8 cellular contexts compared by ENCODE assay signal in genomic region chr4:105715692-105716278, GRCh38. TPM values are rescaled to one million over a fixed set of nuclear protein-coding genes. Genes with fewer than 3 reads are reported as not detected.
DNase-seq lines count a peak whose midpoint lies in the region; ATAC-seq and TF ChIP-seq lines count a peak whose summit lies in the region.

No MANE protein-coding gene starts in this region.

- no peak overlapping the region for H3K27ac Mint-ChIP-seq in neural progenitor cell

- H3K4me3 Mint-ChIP-seq in neural progenitor cell = no peak overlapping the region

- H3K27me3 Mint-ChIP-seq in neural progenitor cell (ENCODE audit: insufficient read depth, low read depth) = no peaks in the 10 kb centered on the region

- peaks cover 0 to 18% (median 0%) of the 10 kb centered on the region in 9 donors for H3K36me3 ChIP-seq in heart right ventricle
- no peaks in the 10 kb centered on the region for H3K36me3 ChIP-seq in neural progenitor cell

- peaks cover 65% of the 10 kb centered on the region for H3K79me2 ChIP-seq in neural progenitor cell (ENCODE audit: low read depth)

- peak overlapping the region in 2 of 10 donors; percentile 3 to 17 for H3K4me3 ChIP-seq in heart right ventricle
- H3K4me3 ChIP-seq in neural progenitor cell = no peak overlapping the region

- 47% methylated on average over 4 of the region's 4 CpGs for WGBS in heart right ventricle, 2 donors

- no peaks in the 10 kb centered on the region for H3K4me1 Mint-ChIP-seq in neural progenitor cell

- H3K4me1 ChIP-seq in heart right ventricle = peaks cover 0 to 20% (median 0%) of the 10 kb centered on the region in 9 donors
- peaks cover 5% of the 10 kb centered on the region for H3K4me1 ChIP-seq in neural progenitor cell

- H3K27me3 ChIP-seq in heart right ventricle (no peaks in the 10 kb centered on the region), neural progenitor cell (no peaks in the 10 kb centered on the region)

- H3K9me3 ChIP-seq in heart right ventricle (no peaks in the 10 kb centered on the region), neural progenitor cell (ENCODE audit: low read depth) (no peaks in the 10 kb centered on the region)

- H3K27ac ChIP-seq in heart right ventricle = no peak overlapping the region
- no peak overlapping the region for H3K27ac ChIP-seq in neural progenitor cell

- TF ChIP-seq CTCF in heart right ventricle (IDR thresholded peaks at IDR 0.05) = peak; percentile 31 to 77 (median 62)
- TF ChIP-seq CTCF in neural progenitor cell (IDR thresholded peaks at IDR 0.05) = peak; percentile 54

- peaks cover 11% of the 10 kb centered on the region for H3K36me3 Mint-ChIP-seq in neural progenitor cell

- no peaks in the 10 kb centered on the region for H3F3A ChIP-seq in neural progenitor cell (ENCODE audit: low read depth)

- H2AFZ ChIP-seq in neural progenitor cell (replicated peaks) = no peak overlapping the region

- no peaks in the 10 kb centered on the region for H3K9me3 Mint-ChIP-seq in neural progenitor cell

- ATAC-seq in heart right ventricle (peak in 1 of 8 donors; percentile 45), left ventricle myocardium superior (no peak), GM19035 (IDR thresholded peaks at IDR 0.05; ENCODE audit: unreplicated experiment) (no peak), GM19324 (IDR thresholded peaks at IDR 0.05; ENCODE audit: low FRiP score, unreplicated experiment) (no peak), GM21786 (IDR thresholded peaks at IDR 0.05; ENCODE audit: unreplicated experiment) (no peak)

- intact Hi-C loops in heart right ventricle (cut with DNase I) = loop anchor here in 4 of 10 donors (5.0 to 10.0 kb wide), 3 partner anchors 489 to 573 kb away; partner anchors contain the start of gene TET2 (in 1 of the 4)
- intact Hi-C loops in left ventricle myocardium superior (cut with micrococcal nuclease) = no loop called here

- no peak overlapping the region for H3K4me2 ChIP-seq in neural progenitor cell

- DNase-seq in heart right ventricle = no peak
- no peak for DNase-seq in left ventricle myocardium superior
- peak; percentile 31 for DNase-seq in NCI-H446 treated with DMSO at 0.1 percent for 48 hours (lab: John Stamatoyannopoulos, UW)
- peak; percentile 25 to 52 for DNase-seq in dermis microvascular lymphatic vessel endothelial cell (ENCODE audit: low read depth in 2 of 2)
- peak; percentile 6 for DNase-seq in neural progenitor cell (ENCODE audit: low spot score)

- no peaks in the 10 kb centered on the region for H4K20me1 ChIP-seq in neural progenitor cell (ENCODE audit: low read depth)

- H3K9ac ChIP-seq in neural progenitor cell = no peak overlapping the region

RNA-seq across cellular contexts. Expression of gene GSTCD, which starts 7.2 kb away (rescaled TPM):
- 1 to 10 TPM; 2.4 to 5.9 (median 4.4) TPM for total RNA-seq in heart right ventricle
- polyA plus RNA-seq in heart right ventricle = 1 to 10 TPM in 1 of 2 donors, under 1 TPM in 1; 0.66 to 1.3 TPM
- total RNA-seq in left ventricle myocardium superior = 4.4 TPM
- total RNA-seq in dermis microvascular lymphatic vessel endothelial cell = 7.8 and 9.0 TPM in 2 replicates
- 63.1 and 65.3 TPM in 2 replicates for total RNA-seq in neural progenitor cell (ENCODE audit: low replicate concordance)

RNA-seq across cellular contexts. Expression of gene INTS12, which starts 7.3 kb away (rescaled TPM):
- total RNA-seq in heart right ventricle = 10 to 100 TPM; 18.8 to 25.1 (median 22.3) TPM
- polyA plus RNA-seq in heart right ventricle = 10 to 100 TPM in 1 of 2 donors, 1 to 10 TPM in 1; 7.8 to 27.5 TPM
- total RNA-seq in left ventricle myocardium superior = 24.7 TPM
- total RNA-seq in dermis microvascular lymphatic vessel endothelial cell = 9.0 and 9.1 TPM in 2 replicates
- total RNA-seq in neural progenitor cell (ENCODE audit: low replicate concordance) = 17.2 and 18.8 TPM in 2 replicates

Comparison
In these comparisons a context has a peak if more than half of its experiments do, and no peak if none do; other contexts are left out.
1. DNase-seq: peak in NCI-H446 treated with DMSO at 0.1 percent for 48 hours (single experiment), dermis microvascular lymphatic vessel endothelial cell (2 of 2) and neural progenitor cell (single experiment); none in heart right ventricle (0 of 2) and left ventricle myocardium superior (single experiment).